ENCODE assay signal across 8 cellular contexts in the genomic region with DNA sequence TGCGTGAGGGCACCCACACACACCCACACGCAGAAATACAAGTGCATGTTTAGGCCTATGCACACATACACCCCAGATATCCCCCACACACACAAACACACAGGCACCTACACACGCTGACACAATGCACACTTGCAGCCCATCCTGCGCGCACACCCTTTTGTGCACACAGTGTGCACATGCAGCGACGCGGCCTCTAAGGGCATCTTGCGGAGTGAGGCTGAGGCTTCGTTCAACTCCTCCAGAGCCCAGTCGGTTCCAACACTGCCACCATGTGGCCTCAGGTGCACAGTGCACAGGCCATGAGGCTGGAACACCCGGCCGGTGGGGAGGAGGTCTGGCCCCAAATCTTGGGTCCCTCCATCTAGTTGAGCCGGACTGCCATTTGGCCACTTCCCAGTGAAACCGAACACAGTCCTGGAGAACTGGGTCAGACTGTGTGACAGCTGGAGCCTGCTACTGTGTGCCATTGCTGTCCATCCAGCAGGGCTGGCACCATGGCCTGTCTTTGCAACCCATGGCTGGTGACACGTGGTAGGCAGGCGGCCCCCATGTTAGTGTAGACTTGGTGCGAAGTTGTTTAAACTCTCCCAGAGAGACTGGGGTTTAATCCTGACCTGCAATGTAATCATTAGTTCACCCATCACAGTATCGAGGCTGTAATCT.
DNase-seq lines count a peak whose midpoint lies in the region; ATAC-seq, FAIRE-seq and TF ChIP-seq lines count a peak whose summit lies in the region.

No MANE protein-coding gene starts in this region.

- H3K9me3 ChIP-seq in HAP-1 (no peaks in the 10 kb centered on the region), mammary epithelial cell (replicated peaks; ENCODE audit: insufficient read depth, low read length) (no peaks in the 10 kb centered on the region), keratinocyte (ENCODE audit: control insufficient read depth, low read depth, low read length) (no peaks in the 10 kb centered on the region)

- no peaks in the 10 kb centered on the region for H3K36me3 ChIP-seq in HAP-1 (replicated peaks)
- H3K36me3 ChIP-seq in mammary epithelial cell (ENCODE audit: insufficient read depth, low read length) = no peaks in the 10 kb centered on the region
- H3K36me3 ChIP-seq in keratinocyte (ENCODE audit: control insufficient read depth in 2 of 2, extremely low read depth in 1 of 2, insufficient read depth in 2 of 2, low read length in 2 of 2) = no peaks in the 10 kb centered on the region

- H3K9ac ChIP-seq in mammary epithelial cell (ENCODE audit: insufficient read depth, low read length) (no peak overlapping the region), keratinocyte (ENCODE audit: control insufficient read depth, extremely low read depth, insufficient read depth, low read length) (no peak overlapping the region)

- CTCF ChIA-PET in mammary epithelial cell (lab: Charles Lee; ENCODE audit: low non-redundant PET) = no interaction called here

- dilution Hi-C loops in mammary epithelial cell (cut with HindIII; ENCODE audit: low sequenced_read_pairs) (no loop called here), keratinocyte (cut with MboI; ENCODE audit: extremely low pct_ligation_motif_present, low sequenced_read_pairs) (no loop called here)

- H3K27me3 ChIP-seq in HAP-1 (ENCODE audit: low read depth) (no peaks in the 10 kb centered on the region), mammary epithelial cell (ENCODE audit: insufficient read depth, low read length) (no peaks in the 10 kb centered on the region), keratinocyte (ENCODE audit: control insufficient read depth, extremely low read depth, insufficient read depth, low read length) (peaks cover 12% of the 10 kb centered on the region)

- DNase-seq in Caki2 (ENCODE audit: low read depth) (peak; percentile 42), HAP-1 (ENCODE audit: low spot score in 2 of 2) (peak; percentile 70 to 86), NCI-H2081 (lab: John Stamatoyannopoulos, UW) (peak; percentile 80 to 81), mammary epithelial cell (peak; percentile 45), keratinocyte (ENCODE audit: low read depth, low spot score) (no peak)
- peak; percentile 43 to 61 (median 47) for DNase-seq in stimulated activated CD4-positive, alpha-beta T cell treated with anti-CD3 and anti-CD28 coated beads, Interleukin-1b, Interleukin-23, amount 100 ng/mL, for 24 hours (ENCODE audit: low read depth in 4 of 4, low spot score in 1 of 4)

- WGBS in mammary epithelial cell (ENCODE audit: low coverage, missing lambda C conversion rate) = 30% methylated on average over 12 of the region's 19 CpGs

- no peaks in the 10 kb centered on the region for H3K79me2 ChIP-seq in mammary epithelial cell (ENCODE audit: insufficient read depth, low read length)
- no peaks in the 10 kb centered on the region for H3K79me2 ChIP-seq in keratinocyte (ENCODE audit: control insufficient read depth, insufficient read depth, low read length)

- no peak for ATAC-seq in GM21576 (IDR thresholded peaks at IDR 0.05; ENCODE audit: unreplicated experiment)

- H3K4me2 ChIP-seq in mammary epithelial cell (ENCODE audit: insufficient read depth, low read depth, low read length) = no peak overlapping the region
- H3K4me2 ChIP-seq in keratinocyte (ENCODE audit: control insufficient read depth, extremely low read depth, insufficient read depth, low read depth, low read length) = no peak overlapping the region

- H3K9me1 ChIP-seq in keratinocyte (ENCODE audit: control insufficient read depth, extremely low read depth, insufficient read depth, low read length) = no peaks in the 10 kb centered on the region

- in situ Hi-C loops in Caki2 (cut with HindIII; ENCODE audit: low pct_unique_long_range_greater_than_20kb, low sequenced_read_pairs) (no loop called here), HAP-1 (cut with MboI; ENCODE audit: low sequenced_read_pairs) (no loop called here), mammary epithelial cell (cut with MboI; ENCODE audit: low sequenced_read_pairs in 2 of 2) (loop anchor here (5.0 to 25.0 kb wide), 4 partner anchors 667 to 822 kb away; no protein-coding TSS in a partner anchor)

- intact Hi-C loops in mammary epithelial cell (cut with micrococcal nuclease) = loop anchor here (1.0 to 10.0 kb wide), 7 partner anchors 169 to 974 kb away; no protein-coding TSS in a partner anchor

- TF ChIP-seq CTCF in WI38 (IDR thresholded peaks at IDR 0.05; ENCODE audit: low read depth, low read length) = peak; percentile 93
- peak; percentile 97 to 98 for TF ChIP-seq CTCF in mammary epithelial cell (conservative IDR thresholded peaks at IDR 0.05 in 1 of 2, IDR thresholded peaks at IDR 0.05 in 1 of 2; ENCODE audit: extremely low read depth in 1 of 2, insufficient read depth in 1 of 2, low read depth in 1 of 2, low read length in 2 of 2)
- peak; percentile 94 to 99 (median 96) for TF ChIP-seq CTCF in keratinocyte (optimal IDR thresholded peaks at IDR 0.05 in 1 of 3, IDR thresholded peaks at IDR 0.05 in 1 of 3, conservative IDR thresholded peaks at IDR 0.05 in 1 of 3; ENCODE audit: extremely low read depth in 1 of 3, insufficient read depth in 2 of 3, low read length in 3 of 3)

- H3K4me3 ChIP-seq in HAP-1 (no peak overlapping the region), WI38 (ENCODE audit: low read depth, low read length) (no peak overlapping the region), mammary epithelial cell (replicated peaks in 1 of 3; ENCODE audit: insufficient read depth in 1 of 3, low read depth in 2 of 3, low read length in 3 of 3) (no peak overlapping the region), keratinocyte (ENCODE audit: control insufficient read depth in 2 of 3, extremely low read depth in 1 of 3, insufficient read depth in 2 of 3, low read depth in 1 of 3, low read length in 3 of 3) (no peak overlapping the region)

- no TSS peak for BruUV-seq in mammary epithelial cell (replicated peaks; lab: Mats Ljungman, UMichigan)

- H4K20me1 ChIP-seq in mammary epithelial cell (ENCODE audit: insufficient read depth, low read length) = no peaks in the 10 kb centered on the region
- H4K20me1 ChIP-seq in keratinocyte (ENCODE audit: control insufficient read depth, extremely low read depth, insufficient read depth, low read length) = no peaks in the 10 kb centered on the region

- H2AFZ ChIP-seq in mammary epithelial cell (ENCODE audit: low read depth, low read length) = peak overlapping the region; percentile 10
- no peak overlapping the region for H2AFZ ChIP-seq in keratinocyte (ENCODE audit: control insufficient read depth, low read length)

- H3K4me1 ChIP-seq in HAP-1 (no peaks in the 10 kb centered on the region), mammary epithelial cell (ENCODE audit: insufficient read depth, low read length) (no peaks in the 10 kb centered on the region), keratinocyte (ENCODE audit: control insufficient read depth, extremely low read depth, insufficient read depth, low read length) (no peaks in the 10 kb centered on the region)

- peak; percentile 94 for FAIRE-seq in keratinocyte (lab: Jason Lieb, UNC)

- H3K27ac ChIP-seq in mammary epithelial cell (ENCODE audit: insufficient read depth, low read depth, low read length) = no peak overlapping the region
- H3K27ac ChIP-seq in keratinocyte (ENCODE audit: control insufficient read depth, insufficient read depth, low read length) = no peak overlapping the region

Comparison
In these comparisons a context has a peak if more than half of its experiments do, and no peak if none do; other contexts are left out.
1. in situ Hi-C loops: an anchor here in mammary epithelial cell (5.0 to 25.0 kb wide); none called in Caki2 and HAP-1.